Comparison of ENCODE assay signal across 6 cellular contexts in the genomic region with DNA sequence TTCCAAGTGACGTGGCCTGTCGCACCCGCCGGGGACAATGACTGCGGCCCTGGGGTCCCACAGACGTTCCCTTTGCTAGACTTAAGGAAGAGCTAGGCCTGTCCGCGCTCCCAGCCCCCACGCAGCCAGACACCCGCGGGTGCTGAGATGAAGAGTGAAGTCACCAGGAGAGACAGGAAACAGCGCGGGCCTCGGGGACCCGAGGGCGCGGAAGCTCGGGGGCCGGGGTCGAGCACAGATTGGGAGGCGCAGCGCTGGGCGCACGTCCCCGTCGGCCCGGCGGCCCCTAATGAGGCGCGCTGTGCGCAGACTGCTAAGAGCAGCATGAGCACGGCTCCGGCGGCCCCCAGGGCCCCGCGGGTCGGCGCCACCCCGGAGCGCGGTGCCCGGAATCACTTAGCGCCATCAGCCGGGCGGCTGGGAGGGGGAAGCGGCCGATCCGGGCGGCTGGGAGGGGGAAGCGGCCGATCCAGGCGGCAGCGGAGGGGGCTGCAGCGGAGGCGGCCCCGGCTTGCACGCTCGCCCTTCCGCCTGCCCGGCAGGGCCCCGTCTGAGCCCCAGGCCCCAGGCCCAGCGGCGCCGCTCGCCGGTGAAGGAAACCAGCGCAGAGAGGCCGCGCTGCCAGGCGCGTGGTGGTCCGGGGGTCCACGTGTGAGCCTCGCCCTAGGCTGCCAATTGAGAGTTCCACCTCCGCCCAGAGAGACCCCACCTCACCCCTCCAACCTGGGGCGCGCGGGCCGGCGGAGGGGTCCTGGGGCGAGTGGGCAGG. TPM values are rescaled to one million over a fixed set of nuclear protein-coding genes. Genes with fewer than 3 reads are reported as not detected.
DNase-seq lines count a peak whose midpoint lies in the region; ATAC-seq and TF ChIP-seq lines count a peak whose summit lies in the region.

No MANE protein-coding gene starts in this region.

- peak; percentile 21 for ATAC-seq in CD4-positive, alpha-beta T cell (ENCODE audit: poor library complexity)
- ATAC-seq in activated T-cell treated with anti-CD3 and anti-CD28 coated beads, Interleukin-2, amount 50 U/mL, for 72 hours (replicated peaks in 1 of 2) = peak; percentile 69 to 76
- peak; percentile 57 for ATAC-seq in left lung

- H3K27me3 Mint-ChIP-seq in CD4-positive, alpha-beta T cell = peaks cover 8% of the 10 kb centered on the region
- no peaks in the 10 kb centered on the region for H3K27me3 Mint-ChIP-seq in activated T-cell treated with anti-CD3 and anti-CD28 coated beads, Interleukin-2, amount 50 U/mL, for 72 hours (ENCODE audit: low read depth)

- peaks cover 8% of the 10 kb centered on the region for H3K36me3 Mint-ChIP-seq in CD4-positive, alpha-beta T cell (ENCODE audit: low read depth)
- no peaks in the 10 kb centered on the region for H3K36me3 Mint-ChIP-seq in activated T-cell treated with anti-CD3 and anti-CD28 coated beads, Interleukin-2, amount 50 U/mL, for 72 hours (ENCODE audit: insufficient read depth in 2 of 2)

- CTCF ChIA-PET in CD4-positive, alpha-beta T cell (lab: Charles Lee) = interaction anchor here (0.8 to 1.9 kb wide), 4 partner anchors 16 to 39 kb away, joined by 3 to 8 read pairs (median 4); no protein-coding TSS in a partner anchor

- H3K27ac Mint-ChIP-seq in CD4-positive, alpha-beta T cell = peak overlapping the region; percentile 100
- H3K27ac Mint-ChIP-seq in activated T-cell treated with anti-CD3 and anti-CD28 coated beads, Interleukin-2, amount 50 U/mL, for 72 hours = peak overlapping the region; percentile 64

- H3K4me3 ChIP-seq in left lung = peak overlapping the region; percentile 14 to 17

- peaks cover 40% of the 10 kb centered on the region for H3K4me1 Mint-ChIP-seq in CD4-positive, alpha-beta T cell (ENCODE audit: low read depth)
- H3K4me1 Mint-ChIP-seq in activated T-cell treated with anti-CD3 and anti-CD28 coated beads, Interleukin-2, amount 50 U/mL, for 72 hours (ENCODE audit: low read depth) = peaks cover 16% of the 10 kb centered on the region

- H3K27ac ChIP-seq in CD4-positive, alpha-beta T cell (ENCODE audit: low read depth, low read length) = peak overlapping the region; percentile 86
- H3K27ac ChIP-seq in left lung = no peak overlapping the region

- H3K9me3 Mint-ChIP-seq in CD4-positive, alpha-beta T cell = no peaks in the 10 kb centered on the region
- no peaks in the 10 kb centered on the region for H3K9me3 Mint-ChIP-seq in activated T-cell treated with anti-CD3 and anti-CD28 coated beads, Interleukin-2, amount 50 U/mL, for 72 hours

- H3K4me3 Mint-ChIP-seq in CD4-positive, alpha-beta T cell = peak overlapping the region; percentile 95
- H3K4me3 Mint-ChIP-seq in activated T-cell treated with anti-CD3 and anti-CD28 coated beads, Interleukin-2, amount 50 U/mL, for 72 hours = peak overlapping the region; percentile 83 to 86

- TF ChIP-seq CTCF in CD4-positive, alpha-beta T cell (IDR thresholded peaks at IDR 0.05) = no peak
- no peak for TF ChIP-seq CTCF in left lung (IDR thresholded peaks at IDR 0.05)

- H3K9me3 ChIP-seq in CD4-positive, alpha-beta T cell (ENCODE audit: control insufficient read depth, low read length) = no peaks in the 10 kb centered on the region
- H3K9me3 ChIP-seq in left lung = no peaks in the 10 kb centered on the region

- intact Hi-C loops in CD4-positive, alpha-beta T cell (cut with DNase I, micrococcal nuclease) = loop anchor here in 1 of 2 experiments (1.0 to 2.0 kb wide), 3 partner anchors 15 to 24 kb away; no protein-coding TSS in a partner anchor
- intact Hi-C loops in left lung (cut with DNase I) = no loop called here

- H3K27me3 ChIP-seq in CD4-positive, alpha-beta T cell (ENCODE audit: control insufficient read depth, insufficient read depth, low read length) = no peaks in the 10 kb centered on the region
- peaks cover 25 to 68% of the 10 kb centered on the region in 2 donors for H3K27me3 ChIP-seq in left lung

- POLR2A ChIA-PET in CD4-positive, alpha-beta T cell (lab: Charles Lee) = interaction anchor here (0.7 to 3.7 kb wide), 16 partner anchors 9 to 111 kb away, joined by 3 to 48 read pairs (median 4); partner anchors contain the start of genes MRPS26 and OXT

- DNase-seq in CD4-positive, alpha-beta T cell = peak; percentile 25 to 61 (median 51)
- DNase-seq in activated T-cell treated with anti-CD3 and anti-CD28 coated beads, Interleukin-2, amount 50 U/mL, for 72 hours = peak; percentile 52 to 57
- DNase-seq in left lung = peak in 1 of 2 donors; percentile 54
- no peak for DNase-seq in NCI-H2081 treated with DMSO at 0.1 percent for 48 hours (lab: John Stamatoyannopoulos, UW)
- no peak for DNase-seq in NCI-H524 treated with DMSO at 0.1 percent for 48 hours (lab: John Stamatoyannopoulos, UW)
- no peak for DNase-seq in G401 (ENCODE audit: low spot score)

- no peaks in the 10 kb centered on the region for H3K36me3 ChIP-seq in left lung

- in situ Hi-C loops in G401 (cut with HindIII; ENCODE audit: low sequenced_read_pairs) = no loop called here

- H3K4me1 ChIP-seq in left lung = peaks cover 0 to 20% of the 10 kb centered on the region in 2 donors

RNA-seq across cellular contexts. Expression of gene AVP, which starts 8.3 kb away (rescaled TPM):
- under 1 TPM; 0.47 to 0.56 TPM for total RNA-seq in CD4-positive, alpha-beta T cell
- total RNA-seq in activated T-cell treated with anti-CD3 and anti-CD28 coated beads, Interleukin-2, amount 50 U/mL, for 72 hours = not detected
- not detected for total RNA-seq in left lung
- not detected in 2 replicates for total RNA-seq in G401 (2014; rRNA removed; shearing (Covaris generic))

RNA-seq across cellular contexts. Expression of gene OXT, which starts 21.4 kb away (rescaled TPM):
- total RNA-seq in CD4-positive, alpha-beta T cell = 1 to 10 TPM; 1.1 to 1.6 TPM
- total RNA-seq in activated T-cell treated with anti-CD3 and anti-CD28 coated beads, Interleukin-2, amount 50 U/mL, for 72 hours = 1 to 10 TPM; 1.2 to 1.8 TPM
- under 1 TPM in 1 of 2 donors, not detected in 1; 0.55 TPM for total RNA-seq in left lung
- total RNA-seq in G401 (2014; rRNA removed; shearing (Covaris generic)) = not detected in 2 replicates

RNA-seq across cellular contexts. Expression of gene MRPS26, which starts 46.9 kb away (rescaled TPM):
- total RNA-seq in CD4-positive, alpha-beta T cell = 10 to 100 TPM; 19.3 to 22.7 TPM
- total RNA-seq in activated T-cell treated with anti-CD3 and anti-CD28 coated beads, Interleukin-2, amount 50 U/mL, for 72 hours = 100 to 1,000 TPM; 100 to 155 TPM
- total RNA-seq in left lung = 10 to 100 TPM; 37.4 to 40.4 TPM
- total RNA-seq in G401 (2014; rRNA removed; shearing (Covaris generic)) = 105 and 142 TPM in 2 replicates

RNA-seq across cellular contexts. Expression of gene GNRH2, which starts 49.4 kb away (rescaled TPM):
- not detected for total RNA-seq in CD4-positive, alpha-beta T cell
- 10 to 100 TPM in 1 of 2 donors, 1 to 10 TPM in 1; 5.5 to 87.1 TPM for total RNA-seq in activated T-cell treated with anti-CD3 and anti-CD28 coated beads, Interleukin-2, amount 50 U/mL, for 72 hours
- under 1 TPM in 1 of 2 donors, not detected in 1; 0.63 TPM for total RNA-seq in left lung
- not detected in 2 replicates for total RNA-seq in G401 (2014; rRNA removed; shearing (Covaris generic))

Comparison
In these comparisons a context has a peak if more than half of its experiments do, and no peak if none do; other contexts are left out.
1. ATAC-seq: peak in every context shown above with its lines; median percentile 72 in activated T-cell treated with anti-CD3 and anti-CD28 coated beads, Interleukin-2, amount 50 U/mL, for 72 hours; 57 in left lung; 21 in CD4-positive, alpha-beta T cell.
2. DNase-seq: peak in CD4-positive, alpha-beta T cell (10 of 10) and activated T-cell treated with anti-CD3 and anti-CD28 coated beads, Interleukin-2, amount 50 U/mL, for 72 hours (2 of 2); none in NCI-H2081 treated with DMSO at 0.1 percent for 48 hours (single experiment), NCI-H524 treated with DMSO at 0.1 percent for 48 hours (single experiment) and G401 (single experiment).